ENCODE assay signal across 18 cellular contexts in the genomic region with DNA sequence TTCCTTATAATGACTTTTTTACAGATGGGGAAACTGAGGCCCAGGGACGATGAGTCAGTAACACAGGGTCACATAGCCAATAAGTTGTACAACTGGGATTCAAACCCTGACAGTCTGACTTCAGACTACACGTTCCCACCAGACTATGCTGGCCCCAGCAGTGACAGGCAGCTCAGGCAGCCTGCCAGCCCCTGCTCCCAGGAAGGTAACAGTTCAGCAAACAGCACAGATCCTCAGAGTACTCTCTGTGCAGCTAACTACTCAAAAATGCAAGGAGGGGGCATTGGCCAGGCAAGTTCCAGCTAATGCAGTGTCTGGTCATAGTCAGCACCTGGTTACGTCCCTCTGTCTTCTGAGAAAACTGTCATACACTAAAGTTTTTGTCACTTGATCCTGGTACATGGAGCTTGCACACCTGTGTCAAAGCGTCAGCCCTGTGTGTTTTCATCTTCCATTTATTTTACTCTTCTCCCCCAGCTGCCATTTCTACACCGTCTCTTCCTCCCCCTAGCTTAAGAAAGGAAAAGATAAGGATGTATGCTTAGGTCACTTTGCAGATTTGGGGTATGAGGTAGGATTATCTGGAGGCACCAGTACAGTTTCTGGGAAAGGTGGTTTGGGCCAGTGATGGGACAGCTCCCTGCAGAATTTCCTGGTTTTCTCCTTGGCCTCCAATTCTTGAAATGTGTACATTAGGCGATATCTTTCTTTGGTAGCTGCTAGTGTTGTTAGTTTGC. TPM values are rescaled to one million over a fixed set of nuclear protein-coding genes. Genes with fewer than 3 reads are reported as not detected.
A peak's percentile ranks its signal among the peaks of the same experiment; 100 is the strongest.
DNase-seq lines count a peak whose midpoint lies in the region; ATAC-seq, FAIRE-seq and TF ChIP-seq lines count a peak whose summit lies in the region.
"Had no signal": no experiment of that assay in that cellular context is flagged by ENCODE, and none has a peak within 500 bp of the region (broad histone marks: within the 10 kb centered on the region; RNA-seq: fewer than 3 reads in every experiment).

No MANE protein-coding gene starts in this region.

- H3K4me1 ChIP-seq in left ventricle myocardium inferior, result peaks cover 34% of the 10 kb centered on the region
- H3K4me1 ChIP-seq in right atrium auricular region, result peaks cover 0 to 16% of the 10 kb centered on the region in 2 donors
- H3K4me1 ChIP-seq in prostate gland (replicated peaks), result no peaks in the 10 kb centered on the region

- TF ChIP-seq CTCF in left ventricle myocardium inferior (IDR thresholded peaks at IDR 0.05; ENCODE audit: borderline replicate concordance), result no peak
- TF ChIP-seq CTCF in right atrium auricular region (IDR thresholded peaks at IDR 0.05), result no peak
- TF ChIP-seq CTCF in prostate gland (IDR thresholded peaks at IDR 0.05), result no peak

- DNase-seq in left ventricle myocardium inferior (peak; percentile 40), right atrium auricular region (ENCODE audit: low spot score) (no peak), OCI-M2 (lab: John Stamatoyannopoulos, UW; ENCODE audit: unreplicated experiment) (peak; percentile 48), astrocyte of the hippocampus (ENCODE audit: low read depth, low spot score) (peak; percentile 26), prostate gland (ENCODE audit: low spot score) (peak; percentile 34), H54 (ENCODE audit: insufficient read length, low spot score) (no peak)
- DNase-seq in activated T-cell treated with anti-CD3 and anti-CD28 coated beads, Interleukin-2, amount 50 U/mL, for 48 hours, result no peak
- DNase-seq: DND-41, GDM1, H7, IMR-90, NCI-H1417, NCI-H187 treated with DMSO at 0.1 percent for 48 hours, SHP77 treated with DMSO at 0.1 percent for 48 hours had no signal

- H3K4me3 ChIP-seq in left ventricle myocardium inferior, result no peak overlapping the region
- no peak overlapping the region for H3K4me3 ChIP-seq in right atrium auricular region
- no peak overlapping the region for H3K4me3 ChIP-seq in prostate gland
- H3K4me3 ChIP-seq: BLaER1 treated with 17β-estradiol and CSF1 and Interleukin-3, amounts not matched to agents 10 nM and 100 nM had no signal

- H3K27ac ChIP-seq in left ventricle myocardium inferior (replicated peaks), result no peak overlapping the region
- no peak overlapping the region for H3K27ac ChIP-seq in right atrium auricular region
- no peak overlapping the region for H3K27ac ChIP-seq in prostate gland

- ATAC-seq in GM21717 (IDR thresholded peaks at IDR 0.05; ENCODE audit: unreplicated experiment), result no peak

- WGBS in prostate gland, result 80% methylated on average over 6 of the region's 6 CpGs

- FAIRE-seq in H54 (lab: Jason Lieb, UNC), result no peak
- FAIRE-seq: A204.1, RCC 7860 had no signal

- H3K9me3 ChIP-seq in left ventricle myocardium inferior (replicated peaks) (no peaks in the 10 kb centered on the region), right atrium auricular region (no peaks in the 10 kb centered on the region), prostate gland (no peaks in the 10 kb centered on the region)
- H3K9me3 ChIP-seq: BLaER1 treated with 17β-estradiol and CSF1 and Interleukin-3, amounts not matched to agents 10 nM and 100 nM had no signal

- intact Hi-C loops in left ventricle myocardium inferior (cut with micrococcal nuclease) (no loop called here), prostate gland (cut with DNase I) (loop anchor here (10.0 kb wide), 1 partner anchor 302 kb away; no protein-coding TSS in a partner anchor)

- H3K27me3 ChIP-seq in left ventricle myocardium inferior (ENCODE audit: low read depth) (no peaks in the 10 kb centered on the region), right atrium auricular region (no peaks in the 10 kb centered on the region), prostate gland (replicated peaks; ENCODE audit: insufficient read depth) (no peaks in the 10 kb centered on the region)
- H3K27me3 ChIP-seq: BLaER1 treated with 17β-estradiol and CSF1 and Interleukin-3, amounts not matched to agents 10 nM and 100 nM had no signal

- no peak for TF ChIP-seq POLR2A in prostate gland (IDR thresholded peaks at IDR 0.05)
- TF ChIP-seq POLR2A in H54 (IDR thresholded peaks at IDR 0.05; ENCODE audit: low read depth, low read length), result no peak

- H3K36me3 ChIP-seq in left ventricle myocardium inferior (peaks cover 55% of the 10 kb centered on the region), right atrium auricular region (peaks cover 24% of the 10 kb centered on the region), prostate gland (no peaks in the 10 kb centered on the region)

RNA-seq across cellular contexts. Expression of a gene that starts 4.5 kb away (rescaled TPM):
- total RNA-seq in left ventricle myocardium inferior (7.5 TPM), right atrium auricular region (10 to 100 TPM; 12.1 to 16.0 TPM), prostate gland (10 to 100 TPM; 15.3 to 32.2 TPM)

RNA-seq across cellular contexts. Expression of a gene that starts 44.5 kb away (rescaled TPM):
- total RNA-seq in left ventricle myocardium inferior (0.08 TPM), right atrium auricular region (under 1 TPM in 1 of 2 donors, not detected in 1; 0.08 TPM), prostate gland (not detected)

Comparison
In these comparisons a context has a peak if more than half of its experiments do, and no peak if none do; other contexts are left out.
1. DNase-seq: peak in left ventricle myocardium inferior (single experiment), OCI-M2 (single experiment), astrocyte of the hippocampus (single experiment) and prostate gland (single experiment); none in right atrium auricular region (single experiment), activated T-cell treated with anti-CD3 and anti-CD28 coated beads, Interleukin-2, amount 50 U/mL, for 48 hours (0 of 2) and H54 (single experiment).